Comparison of ENCODE assay signal across 1 cellular context in the genomic region with DNA sequence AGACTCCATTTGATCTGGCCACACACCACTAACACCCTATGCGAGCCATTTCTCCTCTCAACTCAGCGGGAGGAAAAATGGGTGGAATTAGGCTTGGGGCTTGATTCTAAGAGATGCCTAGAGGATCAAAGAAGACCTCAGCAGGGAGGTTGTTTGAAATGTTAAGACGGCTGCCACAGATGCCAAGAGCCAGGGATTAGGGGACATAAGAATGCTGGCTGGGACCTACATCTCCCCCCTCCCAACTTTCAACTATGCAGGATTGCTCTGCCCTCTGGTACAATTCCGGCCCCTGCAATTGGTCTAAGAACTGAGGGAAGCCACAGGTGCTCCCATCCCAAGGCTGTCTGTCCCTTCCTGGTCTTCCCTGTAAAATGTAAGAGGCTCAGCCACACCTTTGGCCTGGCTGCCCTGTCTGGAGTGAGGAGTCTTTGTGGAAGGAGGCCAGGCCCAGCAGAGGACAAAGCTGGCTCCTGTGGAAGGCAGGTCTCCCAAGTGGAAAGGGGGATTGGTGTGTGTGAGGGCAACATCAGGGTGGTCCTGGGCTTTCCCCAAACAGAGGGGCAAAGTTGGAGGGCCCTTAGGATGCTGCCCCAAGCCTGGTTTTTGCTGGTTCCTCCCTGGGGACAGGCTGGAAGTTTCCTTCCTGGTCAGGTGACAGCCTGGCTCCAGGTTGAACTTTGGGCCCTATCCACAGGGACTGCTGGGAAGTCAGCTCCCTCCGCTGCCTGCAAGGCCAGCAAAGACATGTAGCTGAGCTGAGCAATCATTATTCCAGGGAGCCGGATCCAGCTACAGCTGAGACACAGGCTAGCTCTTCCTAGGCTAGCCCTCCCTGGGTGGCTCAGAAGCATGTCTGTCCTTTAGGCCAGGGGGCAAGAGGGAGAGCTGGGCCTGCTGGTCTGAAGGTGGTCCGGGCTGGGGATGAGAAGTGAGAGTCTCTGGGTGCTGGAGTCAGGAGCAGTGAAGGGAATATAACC.
TF ChIP-seq lines count a peak whose summit lies in the region.

No MANE protein-coding gene starts in this region.

TF ChIP-seq in HepG2, 621 proteins besides CTCF, POLR2A, EP300 and RAD21 (continued from another document and continues in another):
- TF ChIP-seq, protein P1, sequence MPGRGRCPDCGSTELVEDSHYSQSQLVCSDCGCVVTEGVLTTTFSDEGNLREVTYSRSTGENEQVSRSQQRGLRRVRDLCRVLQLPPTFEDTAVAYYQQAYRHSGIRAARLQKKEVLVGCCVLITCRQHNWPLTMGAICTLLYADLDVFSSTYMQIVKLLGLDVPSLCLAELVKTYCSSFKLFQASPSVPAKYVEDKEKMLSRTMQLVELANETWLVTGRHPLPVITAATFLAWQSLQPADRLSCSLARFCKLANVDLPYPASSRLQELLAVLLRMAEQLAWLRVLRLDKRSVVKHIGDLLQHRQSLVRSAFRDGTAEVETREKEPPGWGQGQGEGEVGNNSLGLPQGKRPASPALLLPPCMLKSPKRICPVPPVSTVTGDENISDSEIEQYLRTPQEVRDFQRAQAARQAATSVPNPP (CRISPR knock-in tag; IDR thresholded peaks at IDR 0.05): no peak
- TF ChIP-seq, protein P2, sequence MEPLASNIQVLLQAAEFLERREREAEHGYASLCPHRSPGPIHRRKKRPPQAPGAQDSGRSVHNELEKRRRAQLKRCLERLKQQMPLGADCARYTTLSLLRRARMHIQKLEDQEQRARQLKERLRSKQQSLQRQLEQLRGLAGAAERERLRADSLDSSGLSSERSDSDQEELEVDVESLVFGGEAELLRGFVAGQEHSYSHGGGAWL (CRISPR knock-in tag; IDR thresholded peaks at IDR 0.05): peak; percentile 65; the same call in 1 of the 2 replicates
- TF ChIP-seq FOXK2 (IDR thresholded peaks at IDR 0.05): no peak
- TF ChIP-seq RFX5 (IDR thresholded peaks at IDR 0.05; ENCODE audit: low read depth, low read length): no peak
- TF ChIP-seq ZNF572 (CRISPR knock-in tag; IDR thresholded peaks at IDR 0.05): peak; percentile 78; the same call in 1 of the 2 replicates
- TF ChIP-seq MTF1 (CRISPR knock-in tag; IDR thresholded peaks at IDR 0.05): no peak
- TF ChIP-seq, protein P3, sequence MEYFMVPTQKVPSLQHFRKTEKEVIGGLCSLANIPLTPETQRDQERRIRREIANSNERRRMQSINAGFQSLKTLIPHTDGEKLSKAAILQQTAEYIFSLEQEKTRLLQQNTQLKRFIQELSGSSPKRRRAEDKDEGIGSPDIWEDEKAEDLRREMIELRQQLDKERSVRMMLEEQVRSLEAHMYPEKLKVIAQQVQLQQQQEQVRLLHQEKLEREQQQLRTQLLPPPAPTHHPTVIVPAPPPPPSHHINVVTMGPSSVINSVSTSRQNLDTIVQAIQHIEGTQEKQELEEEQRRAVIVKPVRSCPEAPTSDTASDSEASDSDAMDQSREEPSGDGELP (IDR thresholded peaks at IDR 0.05; ENCODE audit: borderline replicate concordance, low read depth): peak; percentile 67; the same call in 1 of the 2 replicates
- peak; percentile 84; the same call in 1 of the 2 replicates for TF ChIP-seq ZMYM2 (CRISPR knock-in tag; IDR thresholded peaks at IDR 0.05)
- TF ChIP-seq, protein P4, sequence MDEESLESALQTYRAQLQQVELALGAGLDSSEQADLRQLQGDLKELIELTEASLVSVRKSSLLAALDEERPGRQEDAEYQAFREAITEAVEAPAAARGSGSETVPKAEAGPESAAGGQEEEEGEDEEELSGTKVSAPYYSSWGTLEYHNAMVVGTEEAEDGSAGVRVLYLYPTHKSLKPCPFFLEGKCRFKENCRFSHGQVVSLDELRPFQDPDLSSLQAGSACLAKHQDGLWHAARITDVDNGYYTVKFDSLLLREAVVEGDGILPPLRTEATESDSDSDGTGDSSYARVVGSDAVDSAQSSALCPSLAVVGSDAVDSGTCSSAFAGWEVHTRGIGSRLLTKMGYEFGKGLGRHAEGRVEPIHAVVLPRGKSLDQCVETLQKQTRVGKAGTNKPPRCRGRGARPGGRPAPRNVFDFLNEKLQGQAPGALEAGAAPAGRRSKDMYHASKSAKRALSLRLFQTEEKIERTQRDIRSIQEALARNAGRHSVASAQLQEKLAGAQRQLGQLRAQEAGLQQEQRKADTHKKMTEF (CRISPR knock-in tag; IDR thresholded peaks at IDR 0.05): peak; percentile 78
- no peak for TF ChIP-seq GZF1 (CRISPR knock-in tag; IDR thresholded peaks at IDR 0.05)
- TF ChIP-seq ZNF878 (CRISPR knock-in tag; IDR thresholded peaks at IDR 0.05): no peak
- TF ChIP-seq, protein P5, sequence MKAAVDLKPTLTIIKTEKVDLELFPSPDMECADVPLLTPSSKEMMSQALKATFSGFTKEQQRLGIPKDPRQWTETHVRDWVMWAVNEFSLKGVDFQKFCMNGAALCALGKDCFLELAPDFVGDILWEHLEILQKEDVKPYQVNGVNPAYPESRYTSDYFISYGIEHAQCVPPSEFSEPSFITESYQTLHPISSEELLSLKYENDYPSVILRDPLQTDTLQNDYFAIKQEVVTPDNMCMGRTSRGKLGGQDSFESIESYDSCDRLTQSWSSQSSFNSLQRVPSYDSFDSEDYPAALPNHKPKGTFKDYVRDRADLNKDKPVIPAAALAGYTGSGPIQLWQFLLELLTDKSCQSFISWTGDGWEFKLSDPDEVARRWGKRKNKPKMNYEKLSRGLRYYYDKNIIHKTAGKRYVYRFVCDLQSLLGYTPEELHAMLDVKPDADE (CRISPR knock-in tag; IDR thresholded peaks at IDR 0.05): no peak
- no peak for TF ChIP-seq ZNF558 (CRISPR knock-in tag; IDR thresholded peaks at IDR 0.05; ENCODE audit: borderline replicate concordance)
- no peak for TF ChIP-seq TRIM24 (CRISPR knock-in tag; IDR thresholded peaks at IDR 0.05)
- peak; percentile 90 for TF ChIP-seq ZNF891 (CRISPR knock-in tag; IDR thresholded peaks at IDR 0.05)
- TF ChIP-seq, protein P6, sequence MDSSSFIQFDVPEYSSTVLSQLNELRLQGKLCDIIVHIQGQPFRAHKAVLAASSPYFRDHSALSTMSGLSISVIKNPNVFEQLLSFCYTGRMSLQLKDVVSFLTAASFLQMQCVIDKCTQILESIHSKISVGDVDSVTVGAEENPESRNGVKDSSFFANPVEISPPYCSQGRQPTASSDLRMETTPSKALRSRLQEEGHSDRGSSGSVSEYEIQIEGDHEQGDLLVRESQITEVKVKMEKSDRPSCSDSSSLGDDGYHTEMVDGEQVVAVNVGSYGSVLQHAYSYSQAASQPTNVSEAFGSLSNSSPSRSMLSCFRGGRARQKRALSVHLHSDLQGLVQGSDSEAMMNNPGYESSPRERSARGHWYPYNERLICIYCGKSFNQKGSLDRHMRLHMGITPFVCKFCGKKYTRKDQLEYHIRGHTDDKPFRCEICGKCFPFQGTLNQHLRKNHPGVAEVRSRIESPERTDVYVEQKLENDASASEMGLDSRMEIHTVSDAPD (CRISPR knock-in tag; IDR thresholded peaks at IDR 0.05): no peak
- no peak for TF ChIP-seq HDAC6 (IDR thresholded peaks at IDR 0.05; ENCODE audit: low read depth, low read length)
- TF ChIP-seq ADNP (CRISPR knock-in tag; IDR thresholded peaks at IDR 0.05): no peak
- TF ChIP-seq, protein P7, sequence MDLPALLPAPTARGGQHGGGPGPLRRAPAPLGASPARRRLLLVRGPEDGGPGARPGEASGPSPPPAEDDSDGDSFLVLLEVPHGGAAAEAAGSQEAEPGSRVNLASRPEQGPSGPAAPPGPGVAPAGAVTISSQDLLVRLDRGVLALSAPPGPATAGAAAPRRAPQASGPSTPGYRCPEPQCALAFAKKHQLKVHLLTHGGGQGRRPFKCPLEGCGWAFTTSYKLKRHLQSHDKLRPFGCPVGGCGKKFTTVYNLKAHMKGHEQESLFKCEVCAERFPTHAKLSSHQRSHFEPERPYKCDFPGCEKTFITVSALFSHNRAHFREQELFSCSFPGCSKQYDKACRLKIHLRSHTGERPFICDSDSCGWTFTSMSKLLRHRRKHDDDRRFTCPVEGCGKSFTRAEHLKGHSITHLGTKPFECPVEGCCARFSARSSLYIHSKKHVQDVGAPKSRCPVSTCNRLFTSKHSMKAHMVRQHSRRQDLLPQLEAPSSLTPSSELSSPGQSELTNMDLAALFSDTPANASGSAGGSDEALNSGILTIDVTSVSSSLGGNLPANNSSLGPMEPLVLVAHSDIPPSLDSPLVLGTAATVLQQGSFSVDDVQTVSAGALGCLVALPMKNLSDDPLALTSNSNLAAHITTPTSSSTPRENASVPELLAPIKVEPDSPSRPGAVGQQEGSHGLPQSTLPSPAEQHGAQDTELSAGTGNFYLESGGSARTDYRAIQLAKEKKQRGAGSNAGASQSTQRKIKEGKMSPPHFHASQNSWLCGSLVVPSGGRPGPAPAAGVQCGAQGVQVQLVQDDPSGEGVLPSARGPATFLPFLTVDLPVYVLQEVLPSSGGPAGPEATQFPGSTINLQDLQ (CRISPR knock-in tag; IDR thresholded peaks at IDR 0.05): no peak
- TF ChIP-seq, protein P8, sequence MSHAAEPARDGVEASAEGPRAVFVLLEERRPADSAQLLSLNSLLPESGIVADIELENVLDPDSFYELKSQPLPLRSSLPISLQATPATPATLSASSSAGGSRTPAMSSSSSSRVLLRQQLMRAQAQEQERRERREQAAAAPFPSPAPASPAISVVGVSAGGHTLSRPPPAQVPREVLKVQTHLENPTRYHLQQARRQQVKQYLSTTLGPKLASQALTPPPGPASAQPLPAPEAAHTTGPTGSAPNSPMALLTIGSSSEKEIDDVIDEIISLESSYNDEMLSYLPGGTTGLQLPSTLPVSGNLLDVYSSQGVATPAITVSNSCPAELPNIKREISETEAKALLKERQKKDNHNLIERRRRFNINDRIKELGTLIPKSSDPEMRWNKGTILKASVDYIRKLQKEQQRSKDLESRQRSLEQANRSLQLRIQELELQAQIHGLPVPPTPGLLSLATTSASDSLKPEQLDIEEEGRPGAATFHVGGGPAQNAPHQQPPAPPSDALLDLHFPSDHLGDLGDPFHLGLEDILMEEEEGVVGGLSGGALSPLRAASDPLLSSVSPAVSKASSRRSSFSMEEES (CRISPR knock-in tag; IDR thresholded peaks at IDR 0.05): peak; percentile 97
- TF ChIP-seq, protein P9, sequence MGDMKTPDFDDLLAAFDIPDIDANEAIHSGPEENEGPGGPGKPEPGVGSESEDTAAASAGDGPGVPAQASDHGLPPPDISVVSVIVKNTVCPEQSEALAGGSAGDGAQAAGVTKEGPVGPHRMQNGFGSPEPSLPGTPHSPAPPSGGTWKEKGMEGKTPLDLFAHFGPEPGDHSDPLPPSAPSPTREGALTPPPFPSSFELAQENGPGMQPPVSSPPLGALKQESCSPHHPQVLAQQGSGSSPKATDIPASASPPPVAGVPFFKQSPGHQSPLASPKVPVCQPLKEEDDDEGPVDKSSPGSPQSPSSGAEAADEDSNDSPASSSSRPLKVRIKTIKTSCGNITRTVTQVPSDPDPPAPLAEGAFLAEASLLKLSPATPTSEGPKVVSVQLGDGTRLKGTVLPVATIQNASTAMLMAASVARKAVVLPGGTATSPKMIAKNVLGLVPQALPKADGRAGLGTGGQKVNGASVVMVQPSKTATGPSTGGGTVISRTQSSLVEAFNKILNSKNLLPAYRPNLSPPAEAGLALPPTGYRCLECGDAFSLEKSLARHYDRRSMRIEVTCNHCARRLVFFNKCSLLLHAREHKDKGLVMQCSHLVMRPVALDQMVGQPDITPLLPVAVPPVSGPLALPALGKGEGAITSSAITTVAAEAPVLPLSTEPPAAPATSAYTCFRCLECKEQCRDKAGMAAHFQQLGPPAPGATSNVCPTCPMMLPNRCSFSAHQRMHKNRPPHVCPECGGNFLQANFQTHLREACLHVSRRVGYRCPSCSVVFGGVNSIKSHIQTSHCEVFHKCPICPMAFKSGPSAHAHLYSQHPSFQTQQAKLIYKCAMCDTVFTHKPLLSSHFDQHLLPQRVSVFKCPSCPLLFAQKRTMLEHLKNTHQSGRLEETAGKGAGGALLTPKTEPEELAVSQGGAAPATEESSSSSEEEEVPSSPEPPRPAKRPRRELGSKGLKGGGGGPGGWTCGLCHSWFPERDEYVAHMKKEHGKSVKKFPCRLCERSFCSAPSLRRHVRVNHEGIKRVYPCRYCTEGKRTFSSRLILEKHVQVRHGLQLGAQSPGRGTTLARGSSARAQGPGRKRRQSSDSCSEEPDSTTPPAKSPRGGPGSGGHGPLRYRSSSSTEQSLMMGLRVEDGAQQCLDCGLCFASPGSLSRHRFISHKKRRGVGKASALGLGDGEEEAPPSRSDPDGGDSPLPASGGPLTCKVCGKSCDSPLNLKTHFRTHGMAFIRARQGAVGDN (CRISPR knock-in tag; IDR thresholded peaks at IDR 0.05): peak; percentile 94
- no peak for TF ChIP-seq ZNF841 (CRISPR knock-in tag; IDR thresholded peaks at IDR 0.05; ENCODE audit: borderline replicate concordance)
- TF ChIP-seq, protein P10, sequence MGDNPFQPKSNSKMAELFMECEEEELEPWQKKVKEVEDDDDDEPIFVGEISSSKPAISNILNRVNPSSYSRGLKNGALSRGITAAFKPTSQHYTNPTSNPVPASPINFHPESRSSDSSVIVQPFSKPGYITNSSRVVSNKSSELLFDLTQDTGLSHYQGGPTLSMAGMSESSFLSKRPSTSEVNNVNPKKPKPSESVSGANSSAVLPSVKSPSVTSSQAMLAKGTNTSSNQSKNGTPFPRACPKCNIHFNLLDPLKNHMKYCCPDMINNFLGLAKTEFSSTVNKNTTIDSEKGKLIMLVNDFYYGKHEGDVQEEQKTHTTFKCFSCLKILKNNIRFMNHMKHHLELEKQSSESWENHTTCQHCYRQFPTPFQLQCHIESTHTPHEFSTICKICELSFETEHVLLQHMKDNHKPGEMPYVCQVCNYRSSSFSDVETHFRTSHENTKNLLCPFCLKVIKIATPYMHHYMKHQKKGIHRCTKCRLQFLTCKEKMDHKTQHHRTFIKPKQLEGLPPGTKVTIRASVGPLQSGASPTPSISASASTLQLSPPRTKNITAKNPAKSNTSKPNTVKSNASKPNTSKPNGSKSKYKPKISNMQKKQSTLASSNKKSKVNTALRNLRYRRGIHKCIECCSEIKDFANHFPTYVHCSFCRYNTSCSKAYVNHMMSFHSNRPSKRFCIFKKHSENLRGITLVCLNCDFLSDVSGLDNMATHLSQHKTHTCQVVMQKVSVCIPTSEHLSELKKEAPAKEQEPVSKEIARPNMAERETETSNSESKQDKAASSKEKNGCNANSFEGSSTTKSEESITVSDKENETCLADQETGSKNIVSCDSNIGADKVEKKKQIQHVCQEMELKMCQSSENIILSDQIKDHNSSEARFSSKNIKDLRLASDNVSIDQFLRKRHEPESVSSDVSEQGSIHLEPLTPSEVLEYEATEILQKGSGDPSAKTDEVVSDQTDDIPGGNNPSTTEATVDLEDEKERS (CRISPR knock-in tag; IDR thresholded peaks at IDR 0.05): 0 out of 2 replicates have a peak, but pooled peaks have one; percentile 33
- TF ChIP-seq TEAD2 (CRISPR knock-in tag; IDR thresholded peaks at IDR 0.05): no peak
- no peak for TF ChIP-seq SRSF9 (IDR thresholded peaks at IDR 0.05; ENCODE audit: borderline replicate concordance, insufficient read depth, low read depth, low read length, poor library complexity, severe bottlenecking)
- TF ChIP-seq JUND (CRISPR knock-in tag; IDR thresholded peaks at IDR 0.05): no peak
- TF ChIP-seq MED8 (CRISPR knock-in tag; IDR thresholded peaks at IDR 0.05; ENCODE audit: insufficient replicate concordance): no peak
- no peak for TF ChIP-seq JDP2 (CRISPR knock-in tag; IDR thresholded peaks at IDR 0.05; ENCODE audit: borderline replicate concordance)
- TF ChIP-seq NR3C1 (CRISPR knock-in tag; IDR thresholded peaks at IDR 0.05): no peak
- TF ChIP-seq, protein P11, sequence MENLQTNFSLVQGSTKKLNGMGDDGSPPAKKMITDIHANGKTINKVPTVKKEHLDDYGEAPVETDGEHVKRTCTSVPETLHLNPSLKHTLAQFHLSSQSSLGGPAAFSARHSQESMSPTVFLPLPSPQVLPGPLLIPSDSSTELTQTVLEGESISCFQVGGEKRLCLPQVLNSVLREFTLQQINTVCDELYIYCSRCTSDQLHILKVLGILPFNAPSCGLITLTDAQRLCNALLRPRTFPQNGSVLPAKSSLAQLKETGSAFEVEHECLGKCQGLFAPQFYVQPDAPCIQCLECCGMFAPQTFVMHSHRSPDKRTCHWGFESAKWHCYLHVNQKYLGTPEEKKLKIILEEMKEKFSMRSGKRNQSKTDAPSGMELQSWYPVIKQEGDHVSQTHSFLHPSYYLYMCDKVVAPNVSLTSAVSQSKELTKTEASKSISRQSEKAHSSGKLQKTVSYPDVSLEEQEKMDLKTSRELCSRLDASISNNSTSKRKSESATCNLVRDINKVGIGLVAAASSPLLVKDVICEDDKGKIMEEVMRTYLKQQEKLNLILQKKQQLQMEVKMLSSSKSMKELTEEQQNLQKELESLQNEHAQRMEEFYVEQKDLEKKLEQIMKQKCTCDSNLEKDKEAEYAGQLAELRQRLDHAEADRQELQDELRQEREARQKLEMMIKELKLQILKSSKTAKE (CRISPR knock-in tag; IDR thresholded peaks at IDR 0.05; ENCODE audit: borderline replicate concordance): no peak
